3 cellular contexts compared by ENCODE assay signal in genomic region chr9:132010201-132010600, GRCh38.
A peak's percentile ranks its signal among the peaks of the same experiment; 100 is the strongest.
DNase-seq lines count a peak whose midpoint lies in the region; ATAC-seq and TF ChIP-seq lines count a peak whose summit lies in the region.
"Not testable (repeated sequence)": the region's sequence is repeated elsewhere in the genome, so short reads cannot be mapped to it uniquely, and the experiment has no call there.

No MANE protein-coding gene starts in this region.

- H3K4me3 ChIP-seq in HEK293 (ENCODE audit: low read depth, low read length); RWPE2 (ENCODE audit: severe bottlenecking): not testable (repeated sequence)

- DNase-seq in RWPE2 (ENCODE audit: low spot score); epithelial cell of prostate (ENCODE audit: low read depth, low spot score): not testable (repeated sequence)

- TF ChIP-seq CTCF in HEK293 (tag by site-specific recombination; IDR thresholded peaks at IDR 0.05); RWPE2 (IDR thresholded peaks at IDR 0.05; ENCODE audit: poor library complexity, severe bottlenecking): not testable (repeated sequence)

- H3K9me3 ChIP-seq in HEK293 (ENCODE audit: control insufficient read depth, insufficient read depth, low read depth, low read length); RWPE2 (ENCODE audit: severe bottlenecking): not testable (repeated sequence)

- H3K36me3 ChIP-seq in HEK293 (ENCODE audit: control insufficient read depth in 2 of 2, insufficient read depth in 1 of 2, low read length in 2 of 2); RWPE2 (ENCODE audit: low read depth): not testable (repeated sequence)

- not testable (repeated sequence) for H3K27me3 ChIP-seq in RWPE2 (ENCODE audit: insufficient read depth, poor library complexity, severe bottlenecking)

- not testable (repeated sequence) for ATAC-seq in RWPE2 (ENCODE audit: low read depth)

- POLR2A ChIA-PET in HEK293 (lab: Yijun Ruan, JAX), result not testable (repeated sequence)

- not testable (repeated sequence) for H3K27ac ChIP-seq in HEK293 (ENCODE audit: extremely low read depth, low read depth, low read length)
- H3K27ac ChIP-seq in RWPE2 (ENCODE audit: poor library complexity, severe bottlenecking) (peak overlapping the region; percentile 65), epithelial cell of prostate (peak overlapping the region; percentile 90)

- H3K4me1 ChIP-seq in HEK293 (ENCODE audit: control insufficient read depth, insufficient read depth, low read length), result not testable (repeated sequence)
- H3K4me1 ChIP-seq in RWPE2 (ENCODE audit: insufficient read depth, poor library complexity, severe bottlenecking), result peaks cover 39% of the 10 kb centered on the region

- CTCF ChIA-PET in HEK293 (lab: Yijun Ruan, JAX), result not testable (repeated sequence)

TF ChIP-seq in HEK293, 187 proteins besides CTCF, POLR2A, EP300 and RAD21:
- TF ChIP-seq SCRT2 (tag by site-specific recombination; IDR thresholded peaks at IDR 0.05) (peak; percentile 58; the same call in 1 of the 2 replicates), ZNF184 (tag by site-specific recombination; IDR thresholded peaks at IDR 0.05) (peak; percentile 82)
TF ChIP-seq in HEK293: peak in this region for 2; not testable (repeated sequence) for 185.
